ENCODE assay signal across 2 cellular contexts in the genomic region with DNA sequence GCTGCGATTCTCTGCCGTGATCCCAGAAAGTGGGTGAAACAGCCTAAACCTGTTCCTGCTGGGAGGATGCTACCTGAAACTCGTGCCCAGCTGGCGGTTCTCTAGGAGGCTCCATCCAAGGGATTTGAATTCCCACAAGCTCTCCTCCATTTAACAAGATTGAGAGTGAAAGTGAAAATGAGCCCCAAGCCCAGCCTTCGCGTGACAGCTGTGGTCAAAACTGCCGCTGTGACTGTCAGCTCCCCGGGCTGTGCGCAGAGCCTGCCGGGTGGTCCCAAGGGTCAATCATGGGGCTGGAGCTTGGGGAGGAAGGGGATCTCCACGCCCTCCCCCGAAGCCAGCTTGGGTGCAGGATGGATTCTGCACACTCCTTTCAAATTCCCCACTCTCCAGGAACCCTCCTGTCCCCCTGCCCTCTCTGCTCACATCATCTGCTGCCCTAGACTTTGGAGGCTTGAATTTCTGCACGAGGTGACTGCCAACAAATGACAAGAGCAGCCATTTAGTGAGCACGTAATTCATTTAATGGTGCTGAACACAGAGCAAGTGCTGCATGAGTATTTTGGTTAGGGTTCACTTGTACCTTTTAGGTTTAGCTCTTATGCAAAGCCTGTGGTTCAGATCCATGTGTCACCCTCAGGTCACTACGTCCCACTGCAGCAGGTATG.
TF ChIP-seq lines count a peak whose summit lies in the region.

No MANE protein-coding gene starts in this region.

TF ChIP-seq in IMR-90, 13 proteins besides CTCF, POLR2A, EP300 and RAD21:
- TF ChIP-seq CHD1 (IDR thresholded peaks at IDR 0.05; ENCODE audit: low read depth, low read length) (no peak), CEBPB (IDR thresholded peaks at IDR 0.05; ENCODE audit: low read depth, low read length) (no peak), MXI1 (IDR thresholded peaks at IDR 0.05; ENCODE audit: borderline replicate concordance, low read depth, low read length) (no peak), BHLHE40 (IDR thresholded peaks at IDR 0.05; ENCODE audit: low read depth, low read length) (no peak), NFE2L2 (IDR thresholded peaks at IDR 0.05; ENCODE audit: low read depth, low read length) (no peak)
- TF ChIP-seq, protein P1, sequence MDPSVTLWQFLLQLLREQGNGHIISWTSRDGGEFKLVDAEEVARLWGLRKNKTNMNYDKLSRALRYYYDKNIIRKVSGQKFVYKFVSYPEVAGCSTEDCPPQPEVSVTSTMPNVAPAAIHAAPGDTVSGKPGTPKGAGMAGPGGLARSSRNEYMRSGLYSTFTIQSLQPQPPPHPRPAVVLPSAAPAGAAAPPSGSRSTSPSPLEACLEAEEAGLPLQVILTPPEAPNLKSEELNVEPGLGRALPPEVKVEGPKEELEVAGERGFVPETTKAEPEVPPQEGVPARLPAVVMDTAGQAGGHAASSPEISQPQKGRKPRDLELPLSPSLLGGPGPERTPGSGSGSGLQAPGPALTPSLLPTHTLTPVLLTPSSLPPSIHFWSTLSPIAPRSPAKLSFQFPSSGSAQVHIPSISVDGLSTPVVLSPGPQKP (IDR thresholded peaks at IDR 0.05; ENCODE audit: borderline replicate concordance, low read depth, low read length), result no peak

TF ChIP-seq in SK-N-SH, 30 proteins besides CTCF, POLR2A, EP300 and RAD21:
- TF ChIP-seq RFX5 (IDR thresholded peaks at IDR 0.05; ENCODE audit: low read length), result no peak
- TF ChIP-seq FOSL2 (IDR thresholded peaks at IDR 0.05; ENCODE audit: borderline replicate concordance, low read depth), result no peak
- no peak for TF ChIP-seq FOXJ3 (CRISPR knock-in tag; IDR thresholded peaks at IDR 0.05)
- TF ChIP-seq, protein P2, sequence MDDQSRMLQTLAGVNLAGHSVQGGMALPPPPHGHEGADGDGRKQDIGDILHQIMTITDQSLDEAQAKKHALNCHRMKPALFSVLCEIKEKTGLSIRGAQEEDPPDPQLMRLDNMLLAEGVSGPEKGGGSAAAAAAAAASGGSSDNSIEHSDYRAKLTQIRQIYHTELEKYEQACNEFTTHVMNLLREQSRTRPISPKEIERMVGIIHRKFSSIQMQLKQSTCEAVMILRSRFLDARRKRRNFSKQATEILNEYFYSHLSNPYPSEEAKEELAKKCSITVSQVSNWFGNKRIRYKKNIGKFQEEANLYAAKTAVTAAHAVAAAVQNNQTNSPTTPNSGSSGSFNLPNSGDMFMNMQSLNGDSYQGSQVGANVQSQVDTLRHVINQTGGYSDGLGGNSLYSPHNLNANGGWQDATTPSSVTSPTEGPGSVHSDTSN (IDR thresholded peaks at IDR 0.05), result no peak
- no peak for TF ChIP-seq TEAD4 (IDR thresholded peaks at IDR 0.05; ENCODE audit: borderline replicate concordance, insufficient read depth)
- no peak for TF ChIP-seq JUND (IDR thresholded peaks at IDR 0.05)
- TF ChIP-seq, protein P3, sequence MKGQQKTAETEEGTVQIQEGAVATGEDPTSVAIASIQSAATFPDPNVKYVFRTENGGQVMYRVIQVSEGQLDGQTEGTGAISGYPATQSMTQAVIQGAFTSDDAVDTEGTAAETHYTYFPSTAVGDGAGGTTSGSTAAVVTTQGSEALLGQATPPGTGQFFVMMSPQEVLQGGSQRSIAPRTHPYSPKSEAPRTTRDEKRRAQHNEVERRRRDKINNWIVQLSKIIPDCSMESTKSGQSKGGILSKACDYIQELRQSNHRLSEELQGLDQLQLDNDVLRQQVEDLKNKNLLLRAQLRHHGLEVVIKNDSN (IDR thresholded peaks at IDR 0.05; ENCODE audit: borderline replicate concordance, low read depth), result no peak
